In the genomic region with DNA sequence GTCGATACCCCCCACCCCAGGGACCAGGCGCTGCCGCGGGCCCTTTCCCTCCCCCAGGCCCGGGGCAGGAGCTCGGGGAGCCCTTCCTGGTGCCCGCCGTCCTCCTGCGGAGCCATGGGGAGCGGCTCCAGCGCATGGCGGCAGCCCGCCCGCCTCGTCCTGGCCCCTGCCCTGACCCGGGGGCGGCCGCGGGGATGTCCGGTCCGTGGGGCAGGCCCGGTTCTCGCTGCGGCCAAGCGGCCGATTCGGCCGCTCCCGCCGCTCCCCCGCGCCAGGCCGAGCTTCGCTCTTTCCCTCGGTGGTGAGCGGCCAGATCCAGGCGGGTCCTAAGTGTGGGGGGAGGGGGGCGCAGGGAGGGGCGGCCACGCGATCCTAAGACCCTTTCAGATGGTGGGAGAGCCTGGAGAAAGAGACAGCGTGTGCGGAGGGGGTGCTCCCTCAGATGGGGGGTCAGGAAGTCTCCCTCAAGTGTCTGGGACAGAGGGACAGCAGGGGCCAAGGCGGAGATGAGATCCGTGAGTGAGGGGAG, we compare ENCODE assay signal across 1 cellular context.
A peak's percentile ranks its signal among the peaks of the same experiment; 100 is the strongest.
TF ChIP-seq lines count a peak whose summit lies in the region.

No MANE protein-coding gene starts in this region.

TF ChIP-seq in K562, 482 proteins besides CTCF, POLR2A, EP300 and RAD21 (continues in another document):
- no peak for TF ChIP-seq NFE2L1 (tag; IDR thresholded peaks at IDR 0.05; ENCODE audit: borderline replicate concordance, low read depth)
- TF ChIP-seq ZFP36 (IDR thresholded peaks at IDR 0.05; ENCODE audit: low read depth, low read length, partially characterized antibody), result no peak
- TF ChIP-seq, protein P1, sequence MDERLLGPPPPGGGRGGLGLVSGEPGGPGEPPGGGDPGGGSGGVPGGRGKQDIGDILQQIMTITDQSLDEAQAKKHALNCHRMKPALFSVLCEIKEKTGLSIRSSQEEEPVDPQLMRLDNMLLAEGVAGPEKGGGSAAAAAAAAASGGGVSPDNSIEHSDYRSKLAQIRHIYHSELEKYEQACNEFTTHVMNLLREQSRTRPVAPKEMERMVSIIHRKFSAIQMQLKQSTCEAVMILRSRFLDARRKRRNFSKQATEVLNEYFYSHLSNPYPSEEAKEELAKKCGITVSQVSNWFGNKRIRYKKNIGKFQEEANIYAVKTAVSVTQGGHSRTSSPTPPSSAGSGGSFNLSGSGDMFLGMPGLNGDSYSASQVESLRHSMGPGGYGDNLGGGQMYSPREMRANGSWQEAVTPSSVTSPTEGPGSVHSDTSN (CRISPR knock-in tag; IDR thresholded peaks at IDR 0.05; ENCODE audit: low read depth), result no peak
- TF ChIP-seq, protein P1 (tag; conservative IDR thresholded peaks at IDR 0.05; ENCODE audit: low read depth), result no peak
- TF ChIP-seq ZNF354B (CRISPR knock-in tag; IDR thresholded peaks at IDR 0.05), result no peak
- TF ChIP-seq ZNF224 (CRISPR knock-in tag; IDR thresholded peaks at IDR 0.05), result no peak
- TF ChIP-seq CBX2 (IDR thresholded peaks at IDR 0.05; ENCODE audit: insufficient read depth, low read length, poor library complexity, severe bottlenecking), result no peak
- TF ChIP-seq NR2C2 (CRISPR knock-in tag; IDR thresholded peaks at IDR 0.05), result no peak
- TF ChIP-seq NR2C2 (tag; IDR thresholded peaks at IDR 0.05), result no peak
- no peak for TF ChIP-seq SPI1 (IDR thresholded peaks at IDR 0.05; ENCODE audit: borderline replicate concordance, low read depth, low read length)
- TF ChIP-seq, protein P2, sequence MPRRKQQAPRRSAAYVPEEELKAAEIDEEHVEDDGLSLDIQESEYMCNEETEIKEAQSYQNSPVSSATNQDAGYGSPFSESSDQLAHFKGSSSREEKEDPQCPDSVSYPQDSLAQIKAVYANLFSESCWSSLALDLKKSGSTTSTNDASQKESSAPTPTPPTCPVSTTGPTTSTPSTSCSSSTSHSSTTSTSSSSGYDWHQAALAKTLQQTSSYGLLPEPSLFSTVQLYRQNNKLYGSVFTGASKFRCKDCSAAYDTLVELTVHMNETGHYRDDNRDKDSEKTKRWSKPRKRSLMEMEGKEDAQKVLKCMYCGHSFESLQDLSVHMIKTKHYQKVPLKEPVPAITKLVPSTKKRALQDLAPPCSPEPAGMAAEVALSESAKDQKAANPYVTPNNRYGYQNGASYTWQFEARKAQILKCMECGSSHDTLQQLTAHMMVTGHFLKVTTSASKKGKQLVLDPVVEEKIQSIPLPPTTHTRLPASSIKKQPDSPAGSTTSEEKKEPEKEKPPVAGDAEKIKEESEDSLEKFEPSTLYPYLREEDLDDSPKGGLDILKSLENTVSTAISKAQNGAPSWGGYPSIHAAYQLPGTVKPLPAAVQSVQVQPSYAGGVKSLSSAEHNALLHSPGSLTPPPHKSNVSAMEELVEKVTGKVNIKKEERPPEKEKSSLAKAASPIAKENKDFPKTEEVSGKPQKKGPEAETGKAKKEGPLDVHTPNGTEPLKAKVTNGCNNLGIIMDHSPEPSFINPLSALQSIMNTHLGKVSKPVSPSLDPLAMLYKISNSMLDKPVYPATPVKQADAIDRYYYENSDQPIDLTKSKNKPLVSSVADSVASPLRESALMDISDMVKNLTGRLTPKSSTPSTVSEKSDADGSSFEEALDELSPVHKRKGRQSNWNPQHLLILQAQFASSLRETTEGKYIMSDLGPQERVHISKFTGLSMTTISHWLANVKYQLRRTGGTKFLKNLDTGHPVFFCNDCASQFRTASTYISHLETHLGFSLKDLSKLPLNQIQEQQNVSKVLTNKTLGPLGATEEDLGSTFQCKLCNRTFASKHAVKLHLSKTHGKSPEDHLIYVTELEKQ (CRISPR knock-in tag; IDR thresholded peaks at IDR 0.05), result no peak
- no peak for TF ChIP-seq BRF1 (IDR thresholded peaks at IDR 0.05; ENCODE audit: borderline replicate concordance, extremely low read depth, insufficient read length)
- no peak for TF ChIP-seq MTA2 (IDR thresholded peaks at IDR 0.05; ENCODE audit: low read depth)
- TF ChIP-seq, protein P3, sequence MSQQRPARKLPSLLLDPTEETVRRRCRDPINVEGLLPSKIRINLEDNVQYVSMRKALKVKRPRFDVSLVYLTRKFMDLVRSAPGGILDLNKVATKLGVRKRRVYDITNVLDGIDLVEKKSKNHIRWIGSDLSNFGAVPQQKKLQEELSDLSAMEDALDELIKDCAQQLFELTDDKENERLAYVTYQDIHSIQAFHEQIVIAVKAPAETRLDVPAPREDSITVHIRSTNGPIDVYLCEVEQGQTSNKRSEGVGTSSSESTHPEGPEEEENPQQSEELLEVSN (IDR thresholded peaks at IDR 0.05; ENCODE audit: borderline replicate concordance in 1 of 2, extremely low read depth in 1 of 2, insufficient read depth in 1 of 2, insufficient read length in 1 of 2, low read depth in 1 of 2, low read length in 1 of 2, poor library complexity in 1 of 2, severe bottlenecking in 1 of 2), result peak in 1 of 2 experiments; percentile 43
- no peak for TF ChIP-seq SNRNP70 (optimal IDR thresholded peaks at IDR 0.05; ENCODE audit: low read depth, low read length)
- no peak for TF ChIP-seq HNRNPUL1 (IDR thresholded peaks at IDR 0.05; ENCODE audit: low read length)
- no peak for TF ChIP-seq ZNF24 (IDR thresholded peaks at IDR 0.05)
- TF ChIP-seq, protein P4, sequence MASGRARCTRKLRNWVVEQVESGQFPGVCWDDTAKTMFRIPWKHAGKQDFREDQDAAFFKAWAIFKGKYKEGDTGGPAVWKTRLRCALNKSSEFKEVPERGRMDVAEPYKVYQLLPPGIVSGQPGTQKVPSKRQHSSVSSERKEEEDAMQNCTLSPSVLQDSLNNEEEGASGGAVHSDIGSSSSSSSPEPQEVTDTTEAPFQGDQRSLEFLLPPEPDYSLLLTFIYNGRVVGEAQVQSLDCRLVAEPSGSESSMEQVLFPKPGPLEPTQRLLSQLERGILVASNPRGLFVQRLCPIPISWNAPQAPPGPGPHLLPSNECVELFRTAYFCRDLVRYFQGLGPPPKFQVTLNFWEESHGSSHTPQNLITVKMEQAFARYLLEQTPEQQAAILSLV (tag; IDR thresholded peaks at IDR 0.05), result no peak
- TF ChIP-seq PHB (CRISPR knock-in tag; IDR thresholded peaks at IDR 0.05), result no peak
- TF ChIP-seq CREB5 (CRISPR knock-in tag; IDR thresholded peaks at IDR 0.05), result no peak
- no peak for TF ChIP-seq ZNF212 (CRISPR knock-in tag; IDR thresholded peaks at IDR 0.05)
- no peak for TF ChIP-seq PRDM10 (IDR thresholded peaks at IDR 0.05; ENCODE audit: partially characterized antibody)
- peak; percentile 38; the same call in 1 of the 2 replicates for TF ChIP-seq VEZF1 (CRISPR knock-in tag; IDR thresholded peaks at IDR 0.05)
- TF ChIP-seq, protein P5, sequence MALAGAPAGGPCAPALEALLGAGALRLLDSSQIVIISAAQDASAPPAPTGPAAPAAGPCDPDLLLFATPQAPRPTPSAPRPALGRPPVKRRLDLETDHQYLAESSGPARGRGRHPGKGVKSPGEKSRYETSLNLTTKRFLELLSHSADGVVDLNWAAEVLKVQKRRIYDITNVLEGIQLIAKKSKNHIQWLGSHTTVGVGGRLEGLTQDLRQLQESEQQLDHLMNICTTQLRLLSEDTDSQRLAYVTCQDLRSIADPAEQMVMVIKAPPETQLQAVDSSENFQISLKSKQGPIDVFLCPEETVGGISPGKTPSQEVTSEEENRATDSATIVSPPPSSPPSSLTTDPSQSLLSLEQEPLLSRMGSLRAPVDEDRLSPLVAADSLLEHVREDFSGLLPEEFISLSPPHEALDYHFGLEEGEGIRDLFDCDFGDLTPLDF (CRISPR knock-in tag; IDR thresholded peaks at IDR 0.05), result no peak
- no peak for TF ChIP-seq MTA3 (IDR thresholded peaks at IDR 0.05; ENCODE audit: borderline replicate concordance)
- TF ChIP-seq PHF21A (IDR thresholded peaks at IDR 0.05; ENCODE audit: borderline replicate concordance, low read depth), result no peak
- no peak for TF ChIP-seq MYNN (IDR thresholded peaks at IDR 0.05)
- no peak for TF ChIP-seq MYNN (CRISPR knock-in tag; IDR thresholded peaks at IDR 0.05)
- no peak for TF ChIP-seq ASH1L (IDR thresholded peaks at IDR 0.05; ENCODE audit: borderline replicate concordance, low read depth, partially characterized antibody)
- no peak for TF ChIP-seq RREB1 (CRISPR knock-in tag; IDR thresholded peaks at IDR 0.05)
- no peak for TF ChIP-seq PTRF (tag; IDR thresholded peaks at IDR 0.05)
- no peak for TF ChIP-seq CEBPB (tag; IDR thresholded peaks at IDR 0.05)
